13 cellular contexts compared by ENCODE assay signal in the genomic region with DNA sequence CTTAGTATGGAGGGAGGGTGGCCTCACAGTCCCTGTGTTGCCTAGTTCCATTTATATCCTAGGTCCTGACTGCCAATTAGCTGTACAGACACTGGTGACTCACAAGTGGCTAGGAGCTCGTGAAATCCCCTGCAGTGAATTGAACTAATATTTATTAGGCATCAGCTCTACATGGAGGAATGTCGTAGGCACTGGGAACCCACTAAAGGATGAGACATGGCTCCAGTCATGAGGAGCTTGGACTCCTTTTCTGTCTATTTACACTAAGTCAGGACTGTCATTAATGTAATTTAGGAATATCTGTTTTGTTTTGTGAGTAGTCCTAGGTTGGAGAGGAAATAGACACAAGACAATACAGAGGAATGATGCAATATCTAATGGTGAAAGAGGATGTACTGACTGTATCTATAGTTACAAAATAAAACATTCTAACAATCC.
A peak's percentile ranks its signal among the peaks of the same experiment; 100 is the strongest.
DNase-seq lines count a peak whose midpoint lies in the region; ATAC-seq, FAIRE-seq and TF ChIP-seq lines count a peak whose summit lies in the region.
"Had no signal": no experiment of that assay in that cellular context is flagged by ENCODE, and none has a peak within 500 bp of the region (broad histone marks: within the 10 kb centered on the region; RNA-seq: fewer than 3 reads in every experiment).

No MANE protein-coding gene starts in this region.

- POLR2A ChIA-PET in SK-N-SH (lab: Yijun Ruan, JAX) (no interaction called here), GM12878 (lab: Charles Lee) (interaction anchor here (1.6 kb wide), 1 partner anchor 10 kb away, joined by 4 read pairs; no protein-coding TSS in a partner anchor)

- WGBS in SK-N-SH (ENCODE audit: low lambda C conversion rate), result 36% methylated on average over 2 of the region's 2 CpGs
- 47% methylated on average over 2 of the region's 2 CpGs for WGBS in GM12878 (ENCODE audit: insufficient coverage, insufficient replicate concordance, low lambda C conversion rate, missing lambda C conversion rate)
- WGBS in right cardiac atrium, result 33% methylated on average over 2 of the region's 2 CpGs
- WGBS in aorta, 2 donors, result 4 to 19% methylated on average over 2 of the region's 2 CpGs

- H3K9ac ChIP-seq in SK-N-SH (no peak overlapping the region; the same call in 1 of the 2 replicates), GM12878 (ENCODE audit: control insufficient read depth, insufficient read depth, low read length) (no peak overlapping the region)

- no peak for FAIRE-seq in GM12878 (lab: Jason Lieb, UNC)
- FAIRE-seq: GM12892 had no signal

- no TSS peak for BruUV-seq in GM12878 (replicated peaks; lab: Mats Ljungman, UMichigan)

- SMC1A ChIA-PET in GM12878 (lab: Charles Lee; ENCODE audit: uncharacterized antibody, unreplicated experiment), result interaction anchor here (0.6 to 1.7 kb wide), 5 partner anchors 11 to 473 kb away, joined by 3 to 6 read pairs (median 4); partner anchors contain the start of gene MID1IP1

- no peaks in the 10 kb centered on the region for H4K20me1 ChIP-seq in SK-N-SH (ENCODE audit: insufficient read depth)
- no peaks in the 10 kb centered on the region for H4K20me1 ChIP-seq in GM12878 (ENCODE audit: control insufficient read depth, insufficient read depth)

- H3K79me2 ChIP-seq in SK-N-SH (ENCODE audit: insufficient read depth) (no peaks in the 10 kb centered on the region), GM12878 (ENCODE audit: control insufficient read depth, insufficient read depth, low read length) (no peaks in the 10 kb centered on the region)

- no peak for TF ChIP-seq POLR2A in GM12878 (IDR thresholded peaks at IDR 0.05; ENCODE audit: low read depth, low read length)

- TF ChIP-seq CTCF in SK-N-SH (IDR thresholded peaks at IDR 0.05), result no peak
- TF ChIP-seq CTCF in GM12878 (IDR thresholded peaks at IDR 0.05 in 2 of 3, conservative IDR thresholded peaks at IDR 0.05 in 1 of 3; ENCODE audit: control insufficient read depth in 2 of 3, extremely low read depth in 1 of 3, insufficient read depth in 1 of 3, low read depth in 3 of 3, low read length in 3 of 3), result no peak

- H3K9me3 ChIP-seq in SK-N-SH (no peaks in the 10 kb centered on the region), GM12878 (replicated peaks; ENCODE audit: control insufficient read depth, insufficient read depth, low read length) (no peaks in the 10 kb centered on the region), right cardiac atrium (ENCODE audit: control insufficient read depth, low read length) (no peaks in the 10 kb centered on the region), aorta (ENCODE audit: control insufficient read depth, low read length) (no peaks in the 10 kb centered on the region)

- no peak overlapping the region for H3K4me3 ChIP-seq in SK-N-SH (ENCODE audit: low read depth in 2 of 2, low read length in 1 of 2)
- no peak overlapping the region for H3K4me3 ChIP-seq in GM12878
- H3K4me3 ChIP-seq in right cardiac atrium (ENCODE audit: low read length), result no peak overlapping the region
- no peak overlapping the region for H3K4me3 ChIP-seq in aorta (ENCODE audit: low read length in 2 of 2)

- H2AFZ ChIP-seq in SK-N-SH (ENCODE audit: low read depth) (no peak overlapping the region), GM12878 (ENCODE audit: control insufficient read depth, low read depth, low read length) (no peak overlapping the region)

- H3K9me2 ChIP-seq in SK-N-SH, result no peaks in the 10 kb centered on the region

- DNase-seq in SK-N-SH (no peak), GM12878 (ENCODE audit: low read depth, low spot score) (no peak), right cardiac atrium (peak in 1 of 3 donors; percentile 32), aorta (no peak), occipital lobe (lab: John Stamatoyannopoulos, UW) (no peak), retina (no peak)
- DNase-seq in stimulated activated CD4-positive, alpha-beta T cell treated with anti-CD3 and anti-CD28 coated beads, Interleukin-4, amount 100 ng/mL, for 4 hours, result no peak
- DNase-seq: endodermal cell; NCI-H2107; stimulated activated CD4-positive, alpha-beta T cell treated with anti-CD3 and anti-CD28 coated beads, Interleukin-2, amount 100 ng/mL, for 24 hours; T-helper 17 cell had no signal

- in situ Hi-C loops in GM12878 (cut with MboI), result no loop called here

- no peaks in the 10 kb centered on the region for H3K27me3 ChIP-seq in SK-N-SH (ENCODE audit: insufficient read depth)
- no peaks in the 10 kb centered on the region for H3K27me3 ChIP-seq in GM12878 (replicated peaks in 1 of 2; ENCODE audit: control insufficient read depth in 2 of 2, insufficient read depth in 2 of 2, low read length in 1 of 2)
- no peaks in the 10 kb centered on the region for H3K27me3 ChIP-seq in right cardiac atrium (ENCODE audit: control insufficient read depth, insufficient read depth)
- no peaks in the 10 kb centered on the region for H3K27me3 ChIP-seq in aorta (ENCODE audit: control insufficient read depth in 1 of 2, insufficient read depth in 2 of 2, low read length in 1 of 2)

- RAD21 ChIA-PET in GM12878 (lab: Charles Lee; ENCODE audit: unreplicated experiment), result interaction anchor here (0.6 to 2.0 kb wide), 4 partner anchors 11 to 50 kb away, joined by 3 to 9 read pairs (median 4); no protein-coding TSS in a partner anchor

- TF ChIP-seq RAD21 in SK-N-SH (IDR thresholded peaks at IDR 0.05; ENCODE audit: low read length), result no peak
- no peak for TF ChIP-seq RAD21 in GM12878 (IDR thresholded peaks at IDR 0.05; ENCODE audit: insufficient read depth, low read depth, low read length)

- CTCF ChIA-PET in SK-N-SH (lab: Yijun Ruan, JAX), result interaction anchor here (0.6 to 1.1 kb wide), 3 partner anchors 12 to 60 kb away, joined by 3 read pairs; no protein-coding TSS in a partner anchor
- CTCF ChIA-PET in GM12878 (lab: Yijun Ruan, JAX), result interaction anchor here (1.8 kb wide), 1 partner anchor 9 kb away, joined by 6 read pairs; no protein-coding TSS in a partner anchor

- intact Hi-C loops in GM12878 (cut with micrococcal nuclease; ENCODE audit: unreplicated experiment), result no loop called here
- intact Hi-C loops in right cardiac atrium (cut with DNase I), result loop anchor here in 1 of 4 donors (10.0 kb wide), 1 partner anchor 64 kb away; the partner anchor contains the start of gene MID1IP1
- intact Hi-C loops in aorta (cut with DNase I), result loop anchor here in 1 of 2 donors (5.0 kb wide), 1 partner anchor 67 kb away; the partner anchor contains the start of gene MID1IP1

- H3K4me2 ChIP-seq in SK-N-SH, result 0 out of 2 replicates have a peak overlapping the region, but pooled peaks have one; percentile 39
- no peak overlapping the region for H3K4me2 ChIP-seq in GM12878 (ENCODE audit: control insufficient read depth, insufficient read depth)

- H3K4me1 ChIP-seq in SK-N-SH (ENCODE audit: control insufficient read depth in 1 of 2, insufficient read depth in 2 of 2, low read depth in 1 of 2, low read length in 1 of 2), result no peaks in the 10 kb centered on the region
- no peaks in the 10 kb centered on the region for H3K4me1 ChIP-seq in GM12878 (ENCODE audit: control insufficient read depth, insufficient read depth, low read length)
- H3K4me1 ChIP-seq in right cardiac atrium (ENCODE audit: control insufficient read depth, insufficient read depth, low read length), result peaks cover 5% of the 10 kb centered on the region
- peaks cover 2 to 4% of the 10 kb centered on the region in 2 donors for H3K4me1 ChIP-seq in aorta (ENCODE audit: control insufficient read depth in 1 of 2, insufficient read depth in 2 of 2, low read length in 2 of 2)

- H3K27ac ChIP-seq in SK-N-SH (ENCODE audit: low read depth in 2 of 2, low read length in 1 of 2) (peak overlapping the region in 1 of 2 experiments; percentile 73; a peak in 2 of 4 replicates), GM12878 (ENCODE audit: control insufficient read depth, insufficient read depth) (no peak overlapping the region), right cardiac atrium (ENCODE audit: low read length) (peak overlapping the region; percentile 81), aorta (ENCODE audit: low read depth in 1 of 2, low read length in 2 of 2) (no peak overlapping the region)

- H3F3A ChIP-seq in SK-N-SH (replicated peaks; ENCODE audit: insufficient read depth), result no peaks in the 10 kb centered on the region

- H3K36me3 ChIP-seq in SK-N-SH (replicated peaks in 1 of 2; ENCODE audit: control insufficient read depth in 1 of 2, insufficient read depth in 2 of 2, low read length in 1 of 2) (no peaks in the 10 kb centered on the region), GM12878 (ENCODE audit: control insufficient read depth in 2 of 2, insufficient read depth in 2 of 2, low read length in 1 of 2) (no peaks in the 10 kb centered on the region), aorta (ENCODE audit: control insufficient read depth in 1 of 2, insufficient read depth in 2 of 2, low read length in 1 of 2) (no peaks in the 10 kb centered on the region)

- TF ChIP-seq EP300 in SK-N-SH (IDR thresholded peaks at IDR 0.05; ENCODE audit: borderline replicate concordance in 1 of 2, low read depth in 1 of 2, low read length in 1 of 2) (no peak), GM12878 (IDR thresholded peaks at IDR 0.05; ENCODE audit: borderline replicate concordance in 1 of 2, control insufficient read depth in 1 of 2, low read depth in 2 of 2, low read length in 2 of 2) (no peak)

- ATAC-seq in SK-N-SH treated with all-trans-retinoic acid at 6 μM for 48 hours (no peak), GM12878 (peak; percentile 56), right cardiac atrium (peak; percentile 78 to 86), aorta (ENCODE audit: low FRiP score) (peak; percentile 75)
- ATAC-seq: T-helper 17 cell had no signal

TF ChIP-seq in SK-N-SH, 30 proteins besides CTCF, POLR2A, EP300 and RAD21 (continues in another document):
- TF ChIP-seq FOXM1 (IDR thresholded peaks at IDR 0.05; ENCODE audit: low read depth) (no peak), FOXJ3 (CRISPR knock-in tag; IDR thresholded peaks at IDR 0.05) (no peak), ELF1 (IDR thresholded peaks at IDR 0.05) (no peak), TEAD4 (IDR thresholded peaks at IDR 0.05; ENCODE audit: borderline replicate concordance, insufficient read depth) (no peak)

TF ChIP-seq in GM12878, 131 proteins besides CTCF, POLR2A, EP300 and RAD21:
- no peak for TF ChIP-seq ASH2L (IDR thresholded peaks at IDR 0.05; ENCODE audit: borderline replicate concordance, low read depth)
- no peak for TF ChIP-seq IKZF1 (conservative IDR thresholded peaks at IDR 0.05)
- no peak for TF ChIP-seq HDGF (IDR thresholded peaks at IDR 0.05)
- TF ChIP-seq, protein P1, sequence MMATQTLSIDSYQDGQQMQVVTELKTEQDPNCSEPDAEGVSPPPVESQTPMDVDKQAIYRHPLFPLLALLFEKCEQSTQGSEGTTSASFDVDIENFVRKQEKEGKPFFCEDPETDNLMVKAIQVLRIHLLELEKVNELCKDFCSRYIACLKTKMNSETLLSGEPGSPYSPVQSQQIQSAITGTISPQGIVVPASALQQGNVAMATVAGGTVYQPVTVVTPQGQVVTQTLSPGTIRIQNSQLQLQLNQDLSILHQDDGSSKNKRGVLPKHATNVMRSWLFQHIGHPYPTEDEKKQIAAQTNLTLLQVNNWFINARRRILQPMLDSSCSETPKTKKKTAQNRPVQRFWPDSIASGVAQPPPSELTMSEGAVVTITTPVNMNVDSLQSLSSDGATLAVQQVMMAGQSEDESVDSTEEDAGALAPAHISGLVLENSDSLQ (IDR thresholded peaks at IDR 0.05), result no peak
